Comparison of ENCODE assay signal across 31 cellular contexts in genomic region chr20:33821270-33821836, GRCh38.
"Had no signal": no experiment of that assay in that cellular context is flagged by ENCODE, and none has a peak within 500 bp of the region (broad histone marks: within the 10 kb centered on the region; RNA-seq: fewer than 3 reads in every experiment).

No MANE protein-coding gene starts in this region.

- ATAC-seq: activated naive CD8-positive, alpha-beta T cell treated with anti-CD3 and anti-CD28 coated beads, Interleukin-2, amount 50 U/mL, for 24 hours; activated T-cell treated with anti-CD3 and anti-CD28 coated beads, Interleukin-2, amount 50 U/mL, for 4 hours; body of pancreas; T-cell had no signal

- H3K27me3 Mint-ChIP-seq: activated B cell treated with CpG ODN at 0.5 μM for 24 hours; activated CD4-positive, alpha-beta T cell treated with anti-CD3 and anti-CD28 coated beads, Interleukin-2, amount 10 ng/mL, durations not matched to agents 24 days and 14 days; activated naive CD8-positive, alpha-beta T cell treated with anti-CD3 and anti-CD28 coated beads, Interleukin-2, amount 50 U/mL, for 24 hours; central memory CD8-positive, alpha-beta T cell; T-cell had no signal

- H3K4me3 Mint-ChIP-seq: activated B cell treated with CpG ODN at 0.5 μM for 24 hours; activated CD4-positive, alpha-beta T cell treated with anti-CD3 and anti-CD28 coated beads, Interleukin-2, amount 10 ng/mL, durations not matched to agents 24 days and 14 days; activated naive CD8-positive, alpha-beta T cell treated with anti-CD3 and anti-CD28 coated beads, Interleukin-2, amount 50 U/mL, for 24 hours; activated T-cell treated with anti-CD3 and anti-CD28 coated beads, Interleukin-2, amount 50 U/mL, for 4 hours; central memory CD8-positive, alpha-beta T cell; T-cell had no signal

- H3K27ac Mint-ChIP-seq: activated B cell treated with CpG ODN at 0.5 μM for 24 hours; activated CD4-positive, alpha-beta T cell treated with anti-CD3 and anti-CD28 coated beads, Interleukin-2, amount 10 ng/mL, durations not matched to agents 24 days and 14 days; activated naive CD8-positive, alpha-beta T cell treated with anti-CD3 and anti-CD28 coated beads, Interleukin-2, amount 50 U/mL, for 24 hours; T-cell had no signal

- FAIRE-seq: bronchial epithelial cell, RCC 7860, TTC549 had no signal

- H3K9me3 ChIP-seq: ascending aorta, body of pancreas had no signal

- H3K27me3 ChIP-seq: ascending aorta, body of pancreas had no signal

- H3K27ac ChIP-seq: ascending aorta, body of pancreas had no signal

- H3K4me3 ChIP-seq: ascending aorta, body of pancreas had no signal

- DNase-seq: activated B cell treated with CpG ODN at 0.5 μM for 24 hours; activated CD4-positive, alpha-beta T cell treated with anti-CD3 and anti-CD28 coated beads for 1 hour; activated CD4-positive, alpha-beta T cell treated with anti-CD3 and anti-CD28 coated beads, Interleukin-2, amount 10 ng/mL, durations not matched to agents 24 days and 14 days; activated CD4-positive, alpha-beta T cell treated with anti-CD3 and anti-CD28 coated beads, Interleukin-2, amount 50 U/mL, for 48 hours; activated CD8-positive, alpha-beta memory T cell treated with anti-CD3 and anti-CD28 coated beads for 24 hours; activated effector memory CD4-positive, alpha-beta T cell treated with anti-CD3 and anti-CD28 coated beads, Interleukin-2, amount 50 U/mL, for 16 hours; activated naive CD4-positive, alpha-beta T cell treated with Interleukin-2 at 50 U/mL for 16 hours; activated naive CD8-positive, alpha-beta T cell treated with anti-CD3 and anti-CD28 coated beads, Interleukin-2, amount 50 U/mL, for 24 hours; activated T-cell treated with anti-CD3 and anti-CD28 coated beads, Interleukin-2, amount 50 U/mL, for 4 hours; amniotic stem cell; body of pancreas; Karpas-422; NCI-H1105 treated with DMSO at 0.1 percent for 48 hours; NCI-H1436 treated with DMSO at 0.1 percent for 48 hours; NCI-H187; NCI-H2081; NCI-H446; NCI-H524 treated with DMSO at 0.1 percent for 48 hours; NCI-H774; NK-92 treated with Interleukin-12 subunit alpha and Interleukin-12 subunit beta, amount 100 ng/mL, for 24 hours; OCI-M1; SIG-M5; T-cell; T-helper 2 cell; T1000 had no signal

- H3K9me3 Mint-ChIP-seq: activated B cell treated with CpG ODN at 0.5 μM for 24 hours; activated CD4-positive, alpha-beta T cell treated with anti-CD3 and anti-CD28 coated beads, Interleukin-2, amount 10 ng/mL, durations not matched to agents 24 days and 14 days; activated naive CD4-positive, alpha-beta T cell treated with anti-CD3 and anti-CD28 coated beads, Interleukin-2, amount 50 U/mL, for 72 hours; activated naive CD8-positive, alpha-beta T cell treated with anti-CD3 and anti-CD28 coated beads, Interleukin-2, amount 50 U/mL, for 24 hours; activated T-cell treated with anti-CD3 and anti-CD28 coated beads, Interleukin-2, amount 50 U/mL, for 4 hours; central memory CD8-positive, alpha-beta T cell; T-cell had no signal
